In the genomic region with DNA sequence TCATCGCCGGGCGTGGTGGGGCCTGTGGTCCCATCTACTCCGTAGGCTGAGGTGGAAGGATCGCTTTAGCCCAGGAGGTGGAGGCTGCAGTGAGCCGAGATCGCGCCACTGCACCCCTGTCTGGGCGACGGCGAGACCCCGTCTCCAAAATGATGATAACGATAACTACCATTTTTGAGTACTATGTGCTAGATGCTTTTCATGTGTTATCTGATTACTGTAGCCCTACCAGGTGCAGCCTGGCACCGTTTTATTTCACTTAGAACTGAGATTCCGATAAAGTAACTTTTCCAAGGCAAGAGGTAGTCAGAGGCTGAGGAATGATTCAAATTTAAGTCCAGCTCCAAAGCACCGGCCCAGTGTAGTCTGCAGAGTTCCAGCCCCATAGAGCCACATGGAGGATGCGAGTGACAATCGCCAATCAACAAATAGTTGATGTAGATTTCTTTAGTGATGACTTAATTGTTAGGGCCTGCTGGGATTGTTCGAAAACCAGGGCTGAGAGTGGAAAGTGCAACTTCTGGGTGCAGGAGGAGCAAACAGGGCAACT, we compare ENCODE assay signal across 8 cellular contexts. TPM values are rescaled to one million over a fixed set of nuclear protein-coding genes. Genes with fewer than 3 reads are reported as not detected.
DNase-seq lines count a peak whose midpoint lies in the region; ATAC-seq and TF ChIP-seq lines count a peak whose summit lies in the region.

No MANE protein-coding gene starts in this region.

- H3K4me1 ChIP-seq in PC-9 (replicated peaks; ENCODE audit: insufficient read depth) (peaks cover 14% of the 10 kb centered on the region), endodermal cell (ENCODE audit: control insufficient read depth, insufficient read depth, low read length) (peaks cover 8% of the 10 kb centered on the region), neuron (ENCODE audit: insufficient read depth, low read length) (peaks cover 17% of the 10 kb centered on the region)

- H3K27ac ChIP-seq in PC-9 (peak overlapping the region; percentile 81), endodermal cell (ENCODE audit: low read depth, low read length) (peak overlapping the region; percentile 91)

- peak; percentile 33 for DNase-seq in activated CD4-positive, alpha-beta T cell treated with anti-CD3 and anti-CD28 coated beads for 36 hours
- no peak for DNase-seq in activated CD4-positive, alpha-beta T cell treated with anti-CD3 and anti-CD28 coated beads for 4 hours
- DNase-seq in PC-9, result no peak
- DNase-seq in endodermal cell, result peak; percentile 65
- no peak for DNase-seq in NCI-H1092 (lab: John Stamatoyannopoulos, UW)
- DNase-seq in NCI-H510A treated with DMSO at 0.1 percent for 48 hours (lab: John Stamatoyannopoulos, UW), result no peak
- no peak for DNase-seq in AML-193 (lab: John Stamatoyannopoulos, UW)

- peaks cover 23% of the 10 kb centered on the region for H3K4me1 Mint-ChIP-seq in activated CD4-positive, alpha-beta T cell treated with anti-CD3 and anti-CD28 coated beads for 36 hours
- H3K4me1 Mint-ChIP-seq in endodermal cell, result peaks cover 31% of the 10 kb centered on the region

- H3K4me3 Mint-ChIP-seq in activated CD4-positive, alpha-beta T cell treated with anti-CD3 and anti-CD28 coated beads for 36 hours, result peak overlapping the region; percentile 95
- H3K4me3 Mint-ChIP-seq in endodermal cell, result peak overlapping the region; percentile 94

- no peak for TF ChIP-seq CTCF in PC-9 (conservative IDR thresholded peaks at IDR 0.05)
- no peak for TF ChIP-seq CTCF in endodermal cell (conservative IDR thresholded peaks at IDR 0.05)

- H3K27me3 Mint-ChIP-seq in activated CD4-positive, alpha-beta T cell treated with anti-CD3 and anti-CD28 coated beads for 36 hours, result no peaks in the 10 kb centered on the region
- no peaks in the 10 kb centered on the region for H3K27me3 Mint-ChIP-seq in endodermal cell (ENCODE audit: insufficient read depth)

- H3K4me2 ChIP-seq in PC-9, result peak overlapping the region; percentile 95

- no peaks in the 10 kb centered on the region for H3K9me3 Mint-ChIP-seq in activated CD4-positive, alpha-beta T cell treated with anti-CD3 and anti-CD28 coated beads for 36 hours (ENCODE audit: low read depth)
- no peaks in the 10 kb centered on the region for H3K9me3 Mint-ChIP-seq in endodermal cell

- no peaks in the 10 kb centered on the region for H3K9me2 ChIP-seq in PC-9 (ENCODE audit: insufficient read depth)

- H3K79me2 ChIP-seq in PC-9 (ENCODE audit: low read depth), result peaks cover 29% of the 10 kb centered on the region

- H3K36me3 ChIP-seq in PC-9 (ENCODE audit: low read depth) (no peaks in the 10 kb centered on the region), endodermal cell (ENCODE audit: control insufficient read depth, insufficient read depth, low read length) (peaks cover 3% of the 10 kb centered on the region), neuron (ENCODE audit: insufficient read depth, low read length) (peaks cover 2% of the 10 kb centered on the region)

- peak overlapping the region; percentile 90 for H3K27ac Mint-ChIP-seq in activated CD4-positive, alpha-beta T cell treated with anti-CD3 and anti-CD28 coated beads for 36 hours
- peak overlapping the region; percentile 97 for H3K27ac Mint-ChIP-seq in endodermal cell

- no peak for ATAC-seq in activated CD4-positive, alpha-beta T cell treated with anti-CD3 and anti-CD28 coated beads for 36 hours

- H3K27me3 ChIP-seq in PC-9 (ENCODE audit: insufficient read depth, low read depth), result no peaks in the 10 kb centered on the region
- H3K27me3 ChIP-seq in endodermal cell (ENCODE audit: control insufficient read depth, insufficient read depth, low read length, poor library complexity, severe bottlenecking), result no peaks in the 10 kb centered on the region
- no peaks in the 10 kb centered on the region for H3K27me3 ChIP-seq in neuron (ENCODE audit: insufficient read depth, low read length)

- H3F3A ChIP-seq in PC-9 (ENCODE audit: insufficient read depth, low read depth), result no peaks in the 10 kb centered on the region

- peak overlapping the region; percentile 96 for H3K9ac ChIP-seq in endodermal cell (ENCODE audit: extremely low read depth, low read length, poor library complexity, severe bottlenecking)

- intact Hi-C loops in activated CD4-positive, alpha-beta T cell treated with anti-CD3 and anti-CD28 coated beads for 36 hours (cut with DNase I, micrococcal nuclease), result loop anchor here (2.0 to 10.0 kb wide), 3 partner anchors 539 to 857 kb away; partner anchors contain the start of gene FAM120B (in 1 of the 2)
- intact Hi-C loops in PC-9 (cut with micrococcal nuclease; ENCODE audit: unreplicated experiment), result no loop called here

- POLR2A ChIA-PET in activated CD4-positive, alpha-beta T cell treated with anti-CD3 and anti-CD28 coated beads for 36 hours (lab: Charles Lee), result interaction anchor here (0.8 to 3.7 kb wide), 3 partner anchors 27 to 50 kb away, joined by 3 to 14 read pairs (median 3); partner anchors contain the start of genes C6orf120, PHF10 and WDR27
- POLR2A ChIA-PET in PC-9 (lab: Charles Lee; ENCODE audit: unreplicated experiment), result no interaction called here

- H3K4me3 ChIP-seq in PC-9, result peak overlapping the region; percentile 82
- H3K4me3 ChIP-seq in endodermal cell (ENCODE audit: low read length), result peak overlapping the region; percentile 97
- H3K4me3 ChIP-seq in neuron (ENCODE audit: low read length), result peak overlapping the region; percentile 92

- no peaks in the 10 kb centered on the region for H4K20me1 ChIP-seq in PC-9 (ENCODE audit: insufficient read depth)

- H3K36me3 Mint-ChIP-seq in activated CD4-positive, alpha-beta T cell treated with anti-CD3 and anti-CD28 coated beads for 36 hours (ENCODE audit: low read depth), result peaks cover 28% of the 10 kb centered on the region
- H3K36me3 Mint-ChIP-seq in endodermal cell (ENCODE audit: low read depth), result peaks cover 12% of the 10 kb centered on the region

- H3K9me3 ChIP-seq in PC-9 (ENCODE audit: insufficient read depth, low read depth), result no peaks in the 10 kb centered on the region
- no peaks in the 10 kb centered on the region for H3K9me3 ChIP-seq in endodermal cell (ENCODE audit: control insufficient read depth, low read length)
- no peaks in the 10 kb centered on the region for H3K9me3 ChIP-seq in neuron (ENCODE audit: low read length)

- CTCF ChIA-PET in activated CD4-positive, alpha-beta T cell treated with anti-CD3 and anti-CD28 coated beads for 36 hours (lab: Charles Lee), result interaction anchor here (0.6 to 3.1 kb wide), 6 partner anchors 9 to 843 kb away, joined by 3 to 15 read pairs (median 3); no protein-coding TSS in a partner anchor
- CTCF ChIA-PET in PC-9 (lab: Charles Lee), result no interaction called here

- H2AFZ ChIP-seq in PC-9, result peak overlapping the region; percentile 90
- peak overlapping the region; percentile 72 for H2AFZ ChIP-seq in neuron (ENCODE audit: low read depth, low read length)

- 10 to 16% methylated on average over 16 to 19 of the region's 19 CpGs for WGBS in endodermal cell (ENCODE audit: insufficient coverage in 1 of 2, insufficient read length in 1 of 2), 2 experiments

- BruUV-seq in PC-9 (replicated peaks; lab: Mats Ljungman, UMichigan), result no TSS peak

RNA-seq across cellular contexts. Expression of gene ERMARD, which starts 0.7 kb away (rescaled TPM):
- 10 to 100 TPM; 19.2 to 30.2 TPM for total RNA-seq in activated CD4-positive, alpha-beta T cell treated with anti-CD3 and anti-CD28 coated beads for 36 hours
- total RNA-seq in PC-9 (2021) (19.3 and 28.2 TPM in 2 replicates), endodermal cell (10 to 100 TPM; 14.4 to 24.2 TPM)
- 25.8 TPM for polyA plus RNA-seq in endodermal cell (2013, experiment 1 of 2)
- 21.8 TPM for polyA plus RNA-seq in endodermal cell (2013, experiment 2 of 2)

RNA-seq across cellular contexts. Expression of gene DYNLT2, which starts 0.8 kb away (rescaled TPM):
- 1 to 10 TPM; 2.0 to 2.4 TPM for total RNA-seq in activated CD4-positive, alpha-beta T cell treated with anti-CD3 and anti-CD28 coated beads for 36 hours
- total RNA-seq in PC-9 (2021) (1.4 and 1.5 TPM in 2 replicates), endodermal cell (1 to 10 TPM; 1.5 to 1.7 TPM)
- 2.4 TPM for polyA plus RNA-seq in endodermal cell (2013, experiment 1 of 2)
- 2.2 TPM for polyA plus RNA-seq in endodermal cell (2013, experiment 2 of 2)

RNA-seq across cellular contexts. Expression of gene PHF10, which starts 27.8 kb away (rescaled TPM):
- 10 to 100 TPM; 85.4 to 89.0 TPM for total RNA-seq in activated CD4-positive, alpha-beta T cell treated with anti-CD3 and anti-CD28 coated beads for 36 hours
- total RNA-seq in PC-9 (2021) (20.8 and 21.7 TPM in 2 replicates), endodermal cell (10 to 100 TPM; 82.5 to 82.8 TPM)
- polyA plus RNA-seq in endodermal cell (2013, experiment 1 of 2), result 74.8 TPM
- 72.6 TPM for polyA plus RNA-seq in endodermal cell (2013, experiment 2 of 2)

RNA-seq across cellular contexts. Expression of gene C6orf120, which starts 50.2 kb away (rescaled TPM):
- 10 to 100 TPM; 14.7 to 15.6 TPM for total RNA-seq in activated CD4-positive, alpha-beta T cell treated with anti-CD3 and anti-CD28 coated beads for 36 hours
- total RNA-seq in PC-9 (2021), result 9.8 and 12.5 TPM in 2 replicates
- 10 to 100 TPM; 24.0 to 29.7 TPM for total RNA-seq in endodermal cell
- polyA plus RNA-seq in endodermal cell (2013, experiment 1 of 2), result 36.7 TPM
- polyA plus RNA-seq in endodermal cell (2013, experiment 2 of 2), result 32.7 TPM

RNA-seq across cellular contexts. Expression of gene WDR27, which starts 50.3 kb away (rescaled TPM):
- 10 to 100 TPM; 34.3 to 36.2 TPM for total RNA-seq in activated CD4-positive, alpha-beta T cell treated with anti-CD3 and anti-CD28 coated beads for 36 hours
- 54.2 and 66.5 TPM in 2 replicates for total RNA-seq in PC-9 (2021)
- total RNA-seq in endodermal cell, result 100 to 1,000 TPM in 1 of 2 donors, 10 to 100 TPM in 1; 94.4 to 110 TPM
- polyA plus RNA-seq in endodermal cell (2013, experiment 1 of 2), result 93.7 TPM
- polyA plus RNA-seq in endodermal cell (2013, experiment 2 of 2), result 75.1 TPM

Comparison
In these comparisons a context has a peak if more than half of its experiments do, and no peak if none do; other contexts are left out.
1. DNase-seq: peak in activated CD4-positive, alpha-beta T cell treated with anti-CD3 and anti-CD28 coated beads for 36 hours (single experiment) and endodermal cell (single experiment); none in activated CD4-positive, alpha-beta T cell treated with anti-CD3 and anti-CD28 coated beads for 4 hours (0 of 2), PC-9 (0 of 2), NCI-H1092 (single experiment), NCI-H510A treated with DMSO at 0.1 percent for 48 hours (single experiment) and AML-193 (0 of 2).
2. Peak in every context shown above with its lines, with median percentiles within 50 percentile points of each other: H3K4me3 ChIP-seq.